In genomic region chr4:82223715-82224114, GRCh38 we compare ENCODE assay signal across 9 cellular contexts.
DNase-seq lines count a peak whose midpoint lies in the region; TF ChIP-seq lines count a peak whose summit lies in the region.
"Had no signal": no experiment of that assay in that cellular context is flagged by ENCODE, and none has a peak within 500 bp of the region (broad histone marks: within the 10 kb centered on the region; RNA-seq: fewer than 3 reads in every experiment).

No MANE protein-coding gene starts in this region.

- H3K27ac ChIP-seq in HUES48 (ENCODE audit: low read depth, low read length) (peak overlapping the region; percentile 1), neutrophil (peak overlapping the region; percentile 59), GM23248 (no peak overlapping the region)
- H3K27ac ChIP-seq: 22Rv1 had no signal

- peaks cover 3% of the 10 kb centered on the region for H3K27me3 Mint-ChIP-seq in activated naive CD8-positive, alpha-beta T cell treated with anti-CD3 and anti-CD28 coated beads for 36 hours

- peaks cover 2% of the 10 kb centered on the region for H3K9me3 Mint-ChIP-seq in activated naive CD8-positive, alpha-beta T cell treated with anti-CD3 and anti-CD28 coated beads for 36 hours

- no peak overlapping the region for H2AFZ ChIP-seq in GM23248

- no peaks in the 10 kb centered on the region for H4K20me1 ChIP-seq in GM23248 (ENCODE audit: insufficient read depth)

- peak; percentile 56 for DNase-seq in NCI-H82 (lab: John Stamatoyannopoulos, UW)
- no peak for DNase-seq in NCI-H82 treated with DMSO at 0.1 percent for 48 hours (lab: John Stamatoyannopoulos, UW; ENCODE audit: unreplicated experiment)
- DNase-seq in activated naive CD8-positive, alpha-beta T cell treated with anti-CD3 and anti-CD28 coated beads for 36 hours: no peak
- DNase-seq in G401 (ENCODE audit: low spot score): no peak
- no peak for DNase-seq in foreskin fibroblast
- DNase-seq in GM23248: no peak

- H3K4me2 ChIP-seq in GM23248 (ENCODE audit: unreplicated experiment): no peak overlapping the region

- no peaks in the 10 kb centered on the region for H3K9me2 ChIP-seq in GM23248 (ENCODE audit: insufficient read depth)

- no peaks in the 10 kb centered on the region for H3K27me3 ChIP-seq in HUES48 (ENCODE audit: control insufficient read depth, insufficient read depth, low read length)
- no peaks in the 10 kb centered on the region for H3K27me3 ChIP-seq in neutrophil
- H3K27me3 ChIP-seq in GM23248 (replicated peaks; ENCODE audit: insufficient read depth): no peaks in the 10 kb centered on the region

- H3K27ac Mint-ChIP-seq in activated naive CD8-positive, alpha-beta T cell treated with anti-CD3 and anti-CD28 coated beads for 36 hours: peak overlapping the region; percentile 36

- no peak for TF ChIP-seq CTCF in neutrophil (IDR thresholded peaks at IDR 0.05)
- no peak for TF ChIP-seq CTCF in foreskin fibroblast (IDR thresholded peaks at IDR 0.05; ENCODE audit: low read depth, low read length)

- H3K4me3 Mint-ChIP-seq in activated naive CD8-positive, alpha-beta T cell treated with anti-CD3 and anti-CD28 coated beads for 36 hours: no peak overlapping the region

- H3K9me3 ChIP-seq in HUES48 (ENCODE audit: control insufficient read depth, insufficient read depth, low read length) (no peaks in the 10 kb centered on the region), neutrophil (no peaks in the 10 kb centered on the region), GM23248 (ENCODE audit: low read depth) (no peaks in the 10 kb centered on the region)

- H3K4me3 ChIP-seq in HUES48 (ENCODE audit: low read depth, low read length): no peak overlapping the region
- peak overlapping the region in 1 of 2 experiments; percentile 19 for H3K4me3 ChIP-seq in neutrophil (ENCODE audit: low read depth in 1 of 2, low read length in 1 of 2)
- H3K4me3 ChIP-seq in foreskin fibroblast (ENCODE audit: low read depth in 1 of 2, low read length in 2 of 2): no peak overlapping the region
- no peak overlapping the region for H3K4me3 ChIP-seq in GM23248

- H3K36me3 Mint-ChIP-seq in activated naive CD8-positive, alpha-beta T cell treated with anti-CD3 and anti-CD28 coated beads for 36 hours: no peaks in the 10 kb centered on the region

- peaks cover 6% of the 10 kb centered on the region for H3K4me1 ChIP-seq in HUES48 (ENCODE audit: control insufficient read depth, insufficient read depth, low read length)
- H3K4me1 ChIP-seq in neutrophil (ENCODE audit: control insufficient read depth in 1 of 2, insufficient read depth in 1 of 2, low read depth in 1 of 2, low read length in 1 of 2): peaks cover 15 to 26% of the 10 kb centered on the region in 2 experiments
- H3K4me1 ChIP-seq in GM23248 (ENCODE audit: insufficient read depth): no peaks in the 10 kb centered on the region

- H3K9ac ChIP-seq in HUES48 (ENCODE audit: low read depth, low read length) (no peak overlapping the region), GM23248 (no peak overlapping the region)

- in situ Hi-C loops in G401 (cut with HindIII; ENCODE audit: low sequenced_read_pairs) (no loop called here), GM23248 (cut with MboI) (loop anchor here (25.0 kb wide), 1 partner anchor 761 kb away; the partner anchor contains the start of gene RASGEF1B)

- H3F3A ChIP-seq in GM23248 (ENCODE audit: insufficient read depth): no peaks in the 10 kb centered on the region

- 9 to 15% methylated on average over 4 of the region's 4 CpGs for WGBS in GM23248 (ENCODE audit: low coverage in 1 of 2, low lambda C conversion rate in 2 of 2, missing lambda C conversion rate in 2 of 2), 2 experiments

- H3K36me3 ChIP-seq in HUES48 (ENCODE audit: control insufficient read depth, insufficient read depth, low read length) (no peaks in the 10 kb centered on the region), neutrophil (no peaks in the 10 kb centered on the region), GM23248 (ENCODE audit: low read depth) (no peaks in the 10 kb centered on the region)

- H3K79me2 ChIP-seq in GM23248 (ENCODE audit: insufficient read depth): no peaks in the 10 kb centered on the region

- peaks cover 8% of the 10 kb centered on the region for H3K4me1 Mint-ChIP-seq in activated naive CD8-positive, alpha-beta T cell treated with anti-CD3 and anti-CD28 coated beads for 36 hours
